ENCODE assay signal across 27 cellular contexts in genomic region chr9:113755433-113755832, GRCh38.
"Had no signal": no experiment of that assay in that cellular context is flagged by ENCODE, and none has a peak within 500 bp of the region (broad histone marks: within the 10 kb centered on the region; RNA-seq: fewer than 3 reads in every experiment).

No MANE protein-coding gene starts in this region.

- H3K27me3 ChIP-seq: neural progenitor cell, right atrium auricular region, right lobe of liver, tibial nerve, upper lobe of left lung, vagina had no signal

- H3K4me2 ChIP-seq: smooth muscle cell had no signal

- H3K27ac ChIP-seq: left ventricle myocardium inferior, neural progenitor cell, neutrophil, right atrium auricular region, right lobe of liver, tibial nerve, upper lobe of left lung, vagina had no signal

- H3K4me3 Mint-ChIP-seq: memory B cell; naive B cell; natural killer cell; nephron progenitor cell; neural progenitor cell; stimulated activated memory B cell treated with anti-CD40 and anti-IgM and Interleukin-4, amounts not matched to agents 10 μg/mL and 1 μg/mL and 100 μg/mL, for 72 hours; stimulated activated naive CD8-positive, alpha-beta T cell treated with anti-CD3 and anti-CD28 coated beads, Interleukin-15, amount 100 ng/mL, for 72 hours had no signal

- H3K36me3 Mint-ChIP-seq: natural killer cell; neural progenitor cell; stimulated activated memory B cell treated with anti-CD40 and anti-IgM and Interleukin-4, amounts not matched to agents 10 μg/mL and 1 μg/mL and 100 μg/mL, for 72 hours had no signal

- H3K4me3 ChIP-seq: left ventricle myocardium inferior, lung, neural progenitor cell, right atrium auricular region, right lobe of liver, smooth muscle cell, tibial nerve, upper lobe of left lung, vagina had no signal

- H2AFZ ChIP-seq: neural progenitor cell had no signal

- DNase-seq: hippocampal formation; kidney; left ventricle myocardium inferior; naive B cell; natural killer cell; nephron progenitor cell; occipital lobe; right lobe of liver; stimulated activated CD4-positive, alpha-beta T cell treated with anti-CD3 and anti-CD28 coated beads, Interleukin-1b, Interleukin-23, amount 100 ng/mL, for 48 hours; stimulated activated CD4-positive, alpha-beta T cell treated with anti-CD3 and anti-CD28 coated beads, Interleukin-2, amount 100 ng/mL, for 48 hours; stimulated activated CD4-positive, alpha-beta T cell treated with anti-CD3 and anti-CD28 coated beads, Interleukin-4, amount 100 ng/mL, for 4 hours; stimulated activated CD8-positive, alpha-beta memory T cell treated with anti-CD3 and anti-CD28 coated beads, Interleukin-4, amount 100 ng/mL, for 48 hours; stimulated activated naive CD4-positive, alpha-beta T cell treated with Interleukin-2 at 50 U/mL for 16 hours; stimulated activated naive CD8-positive, alpha-beta T cell treated with anti-CD3 and anti-CD28 coated beads, Interleukin-15, amount 100 ng/mL, for 72 hours; substantia nigra; upper lobe of left lung had no signal

- H3K4me1 ChIP-seq: left ventricle myocardium inferior, right atrium auricular region, tibial nerve, upper lobe of left lung, vagina had no signal

- H3K9ac ChIP-seq: neural progenitor cell had no signal

- FAIRE-seq: islet of Langerhans, kidney had no signal

- H3K4me1 Mint-ChIP-seq: nephron progenitor cell; stimulated activated naive CD8-positive, alpha-beta T cell treated with anti-CD3 and anti-CD28 coated beads, Interleukin-15, amount 100 ng/mL, for 72 hours had no signal

- H3K36me3 ChIP-seq: left ventricle myocardium inferior, neural progenitor cell, neutrophil, right atrium auricular region, right lobe of liver, tibial nerve, upper lobe of left lung, vagina had no signal

- H3K27ac Mint-ChIP-seq: memory B cell; naive B cell; natural killer cell; nephron progenitor cell; progenitor cell of endocrine pancreas; stimulated activated memory B cell treated with anti-CD40 and anti-IgM and Interleukin-4, amounts not matched to agents 10 μg/mL and 1 μg/mL and 100 μg/mL, for 72 hours; stimulated activated naive CD8-positive, alpha-beta T cell treated with anti-CD3 and anti-CD28 coated beads, Interleukin-15, amount 100 ng/mL, for 72 hours had no signal

- ATAC-seq: natural killer cell; right lobe of liver; stimulated activated memory B cell treated with anti-CD40 and anti-IgM and Interleukin-4, amounts not matched to agents 10 μg/mL and 1 μg/mL and 100 μg/mL, for 72 hours; stimulated activated naive CD8-positive, alpha-beta T cell treated with anti-CD3 and anti-CD28 coated beads, Interleukin-15, amount 100 ng/mL, for 72 hours had no signal

- H3K9me3 ChIP-seq: neutrophil, right lobe of liver, vagina had no signal
